In the genomic region with DNA sequence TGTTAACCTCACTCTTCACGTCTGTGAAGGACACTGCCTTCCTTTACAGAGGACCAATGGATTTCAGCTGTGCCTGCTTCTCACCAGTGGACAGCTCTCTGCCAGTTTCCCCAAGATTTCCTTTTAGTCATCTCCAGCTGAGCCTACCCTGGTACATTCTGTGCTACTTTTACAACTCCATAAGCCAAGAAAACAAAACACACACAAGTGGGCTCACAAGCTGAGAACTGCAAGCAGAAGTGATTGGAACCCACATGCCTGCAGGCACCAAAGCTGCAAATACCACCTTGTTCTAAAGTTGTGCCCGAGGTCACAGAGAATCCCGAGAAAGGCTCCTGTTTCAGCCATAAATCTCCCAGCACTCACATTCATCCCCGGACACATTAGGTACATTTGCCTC, we compare ENCODE assay signal across 18 cellular contexts.
A peak's percentile ranks its signal among the peaks of the same experiment; 100 is the strongest.
DNase-seq lines count a peak whose midpoint lies in the region; ATAC-seq and TF ChIP-seq lines count a peak whose summit lies in the region.
"Had no signal": no experiment of that assay in that cellular context is flagged by ENCODE, and none has a peak within 500 bp of the region (broad histone marks: within the 10 kb centered on the region; RNA-seq: fewer than 3 reads in every experiment).

No MANE protein-coding gene starts in this region.

- H3K9me3 ChIP-seq in thoracic aorta, result no peaks in the 10 kb centered on the region
- H3K9me3 ChIP-seq: prostate gland had no signal

- DNase-seq in HEK293T (ENCODE audit: extremely low spot score), result no peak
- peak; percentile 70 for DNase-seq in myocyte (ENCODE audit: low read depth)
- DNase-seq in thoracic aorta (ENCODE audit: low spot score), result no peak
- DNase-seq in AG08396 (ENCODE audit: low spot score), result no peak
- no peak for DNase-seq in left ventricle myocardium superior
- DNase-seq in SW480 (ENCODE audit: low spot score), result no peak
- DNase-seq: activated CD4-positive, alpha-beta T cell treated with anti-CD3 and anti-CD28 coated beads, Interleukin-2, amount 10 ng/mL, durations not matched to agents 24 days and 14 days; activated naive CD8-positive, alpha-beta T cell treated with anti-CD3 and anti-CD28 coated beads, Interleukin-2, amount 10 ng/mL, durations not matched to agents 7 days and 5 days; COR-L47; mammary epithelial cell; natural killer cell; NCI-H2171; NCI-H748 treated with DMSO at 0.1 percent for 48 hours; PC-3; SHP77 had no signal

- H3K4me3 ChIP-seq in thoracic aorta, result no peak overlapping the region
- H3K4me3 ChIP-seq: prostate gland had no signal

- no peaks in the 10 kb centered on the region for H3K36me3 ChIP-seq in thoracic aorta
- H3K36me3 ChIP-seq: prostate gland had no signal

- ATAC-seq in thoracic aorta (ENCODE audit: insufficient number of reproducible peaks, low FRiP score, low read depth) (peak; percentile 71), GM21447 (IDR thresholded peaks at IDR 0.05; ENCODE audit: unreplicated experiment) (no peak), left ventricle myocardium superior (no peak)
- ATAC-seq: natural killer cell, PC-3 had no signal

- no peaks in the 10 kb centered on the region for H3K27me3 ChIP-seq in thoracic aorta (replicated peaks; ENCODE audit: insufficient read depth)

- no peak for TF ChIP-seq CTCF in thoracic aorta (IDR thresholded peaks at IDR 0.05)

- POLR2A ChIA-PET in HEK293T (lab: Yijun Ruan, JAX), result no interaction called here

- peaks cover 10 to 38% of the 10 kb centered on the region in 2 donors for H3K4me1 ChIP-seq in thoracic aorta (ENCODE audit: control insufficient read depth in 1 of 2, low read depth in 2 of 2)
- H3K4me1 ChIP-seq: prostate gland had no signal

- CTCF ChIA-PET in HEK293T (lab: Yijun Ruan, JAX), result interaction anchor here (1.0 kb wide), 1 partner anchor 301 kb away, joined by 3 read pairs; no protein-coding TSS in a partner anchor

- H3K27ac ChIP-seq in cingulate gyrus (ENCODE audit: low read depth, low read length), result peak overlapping the region; percentile 62
- peak overlapping the region; percentile 62 to 80 for H3K27ac ChIP-seq in thoracic aorta
- H3K27ac ChIP-seq: prostate gland had no signal

- intact Hi-C loops in left ventricle myocardium superior (cut with micrococcal nuclease), result no loop called here

TF ChIP-seq in HEK293T, 16 proteins besides CTCF, POLR2A, EP300 and RAD21:
- TF ChIP-seq FOXA1 (IDR thresholded peaks at IDR 0.05) (no peak), PKNOX1 (IDR thresholded peaks at IDR 0.05) (0 out of 2 replicates have a peak, but pooled peaks have one; percentile 12), FOXM1 (IDR thresholded peaks at IDR 0.05; ENCODE audit: borderline replicate concordance) (no peak)
